ENCODE assay signal across 14 cellular contexts in the genomic region with DNA sequence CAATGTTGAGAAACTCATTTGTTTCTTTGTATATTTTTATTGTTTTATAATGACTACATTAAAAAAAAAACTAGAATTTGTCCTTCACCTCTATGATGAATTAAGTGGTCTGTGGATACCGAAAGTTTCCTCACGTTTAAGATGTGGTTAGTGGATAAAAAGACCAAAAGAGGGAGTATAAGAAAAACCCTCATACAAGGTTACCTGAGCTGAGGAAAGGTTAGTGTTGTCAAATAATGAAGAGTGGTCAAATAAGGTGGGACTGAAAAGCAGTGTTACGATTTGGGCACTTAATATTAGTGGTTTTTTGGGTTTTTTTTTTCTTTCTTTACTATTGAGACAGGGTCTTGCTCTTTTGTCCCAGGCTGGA.
"Had no signal": no experiment of that assay in that cellular context is flagged by ENCODE, and none has a peak within 500 bp of the region (broad histone marks: within the 10 kb centered on the region; RNA-seq: fewer than 3 reads in every experiment).

No MANE protein-coding gene starts in this region.

- H3K27me3 Mint-ChIP-seq: activated CD4-positive, alpha-beta memory T cell treated with anti-CD3 and anti-CD28 coated beads, Interleukin-2, amount 10 ng/mL, durations not matched to agents 7 days and 5 days; stimulated activated naive B cell treated with anti-CD40 and anti-IgM and Interleukin-4, amounts not matched to agents 10 μg/mL and 1 μg/mL and 100 μg/mL, for 72 hours had no signal

- H3K27me3 ChIP-seq: adrenal gland, hepatocyte, spleen, thyroid gland had no signal

- DNase-seq: activated CD4-positive, alpha-beta memory T cell treated with anti-CD3 and anti-CD28 coated beads, Interleukin-2, amount 10 ng/mL, durations not matched to agents 7 days and 5 days; activated CD4-positive, alpha-beta T cell treated with anti-CD3 and anti-CD28 coated beads for 1 hour; activated gamma-delta T cell treated with Interleukin-2 at 50 U/mL for 16 hours; adrenal gland; dermis blood vessel endothelial cell; effector memory CD4-positive, alpha-beta T cell; left cardiac atrium; mesendoderm; retina; spleen; stimulated activated naive B cell treated with anti-CD40 and anti-IgM and Interleukin-4, amounts not matched to agents 10 μg/mL and 1 μg/mL and 100 μg/mL, for 72 hours; thyroid gland; WERI-Rb-1 had no signal

- H3K4me2 ChIP-seq: hepatocyte had no signal

- ATAC-seq: left cardiac atrium; stimulated activated naive B cell treated with anti-CD40 and anti-IgM and Interleukin-4, amounts not matched to agents 10 μg/mL and 1 μg/mL and 100 μg/mL, for 72 hours had no signal

- H3K36me3 ChIP-seq: adrenal gland, thyroid gland had no signal

- H3K4me3 Mint-ChIP-seq: activated CD4-positive, alpha-beta memory T cell treated with anti-CD3 and anti-CD28 coated beads, Interleukin-2, amount 10 ng/mL, durations not matched to agents 7 days and 5 days; stimulated activated naive B cell treated with anti-CD40 and anti-IgM and Interleukin-4, amounts not matched to agents 10 μg/mL and 1 μg/mL and 100 μg/mL, for 72 hours had no signal

- H3K4me3 ChIP-seq: adrenal gland, hepatocyte, spleen, thyroid gland had no signal

- H3K9me3 ChIP-seq: adrenal gland, spleen, thyroid gland had no signal

- H3K27ac ChIP-seq: adrenal gland, hepatocyte, thyroid gland, WERI-Rb-1 had no signal

- H3K27ac Mint-ChIP-seq: activated CD4-positive, alpha-beta memory T cell treated with anti-CD3 and anti-CD28 coated beads, Interleukin-2, amount 10 ng/mL, durations not matched to agents 7 days and 5 days; stimulated activated naive B cell treated with anti-CD40 and anti-IgM and Interleukin-4, amounts not matched to agents 10 μg/mL and 1 μg/mL and 100 μg/mL, for 72 hours had no signal

- H2AFZ ChIP-seq: hepatocyte had no signal

- H3K4me1 ChIP-seq: adrenal gland, thyroid gland had no signal
